Comparison of ENCODE assay signal across 22 cellular contexts in the genomic region with DNA sequence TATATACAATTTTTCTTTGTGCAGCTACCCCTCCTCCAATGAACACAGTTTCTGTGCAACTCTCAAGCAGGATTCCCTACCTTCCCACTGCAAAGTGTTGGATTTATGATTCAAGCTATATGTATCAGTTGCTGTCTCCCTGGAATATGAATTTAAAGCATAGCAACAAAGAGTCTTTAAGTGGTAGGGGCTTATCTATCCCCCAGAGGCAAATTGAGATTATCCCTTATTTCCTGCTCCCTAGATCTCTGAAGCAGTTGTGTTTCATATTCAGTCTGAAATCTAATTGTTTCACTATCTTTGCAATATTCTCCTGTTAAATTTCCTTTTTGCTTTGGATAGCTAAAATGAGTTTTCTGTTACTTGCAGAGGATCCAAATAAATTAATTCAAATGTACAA.
A peak's percentile ranks its signal among the peaks of the same experiment; 100 is the strongest.
DNase-seq lines count a peak whose midpoint lies in the region; ATAC-seq, FAIRE-seq and TF ChIP-seq lines count a peak whose summit lies in the region.
"Had no signal": no experiment of that assay in that cellular context is flagged by ENCODE, and none has a peak within 500 bp of the region (broad histone marks: within the 10 kb centered on the region; RNA-seq: fewer than 3 reads in every experiment).

No MANE protein-coding gene starts in this region.

- peak overlapping the region; percentile 67 for H3K4me3 ChIP-seq in SK-N-MC
- no peak overlapping the region for H3K4me3 ChIP-seq in kidney (ENCODE audit: low read length in 2 of 2)
- H3K4me3 ChIP-seq: A549, BLaER1 had no signal

- H3K27ac ChIP-seq in SK-N-MC = peak overlapping the region; percentile 81
- no peak overlapping the region for H3K27ac ChIP-seq in kidney (ENCODE audit: low read depth in 2 of 2, low read length in 2 of 2)
- H3K27ac ChIP-seq: 22Rv1, A549, BLaER1 had no signal

- DNase-seq in NCI-H82 (lab: John Stamatoyannopoulos, UW) = peak; percentile 18
- DNase-seq in NCI-H82 treated with DMSO at 0.1 percent for 48 hours (lab: John Stamatoyannopoulos, UW; ENCODE audit: unreplicated experiment) = no peak
- peak; percentile 42 for DNase-seq in D341Med (ENCODE audit: low spot score)
- DNase-seq in SK-N-MC (ENCODE audit: low read depth, low spot score) = peak; percentile 90
- DNase-seq in kidney = no peak
- DNase-seq in iPS-NIHi11 (ENCODE audit: low spot score) = no peak
- DNase-seq: ACHN; BE2C; C1 segment of cervical spinal cord; Caco-2; Calu3; CD4-positive, alpha-beta memory T cell; CD4-positive, CD25-positive, alpha-beta regulatory T cell; CD8-positive, alpha-beta memory T cell; DMS79 treated with DMSO at 0.1 percent for 48 hours; GF-D8 had no signal

- peak overlapping the region; percentile 13 for H3K9ac ChIP-seq in SK-N-MC (ENCODE audit: insufficient read length)
- no peak overlapping the region for H3K9ac ChIP-seq in kidney (ENCODE audit: low read length in 2 of 2)
- H3K9ac ChIP-seq: BLaER1 had no signal

- FAIRE-seq in kidney (lab: Jason Lieb, UNC) = no peak
- FAIRE-seq: A549, G401.6, GM12891 had no signal

- intact Hi-C loops in kidney (cut with DNase I) = no loop called here

- H3K9me3 ChIP-seq in SK-N-MC (ENCODE audit: low read depth, low read length) (no peaks in the 10 kb centered on the region), kidney (ENCODE audit: control insufficient read depth in 1 of 2, low read length in 2 of 2) (no peaks in the 10 kb centered on the region)
- H3K9me3 ChIP-seq: A549, BE2C, BLaER1, Caco-2 had no signal

- no peak for ATAC-seq in GM19452 (IDR thresholded peaks at IDR 0.05; ENCODE audit: unreplicated experiment)
- ATAC-seq: A549 had no signal

- TF ChIP-seq CTCF in kidney (IDR thresholded peaks at IDR 0.05; ENCODE audit: borderline replicate concordance, extremely low read depth, insufficient read depth) = no peak

- no peaks in the 10 kb centered on the region for H3K36me3 ChIP-seq in SK-N-MC (ENCODE audit: insufficient read depth, low read length)
- H3K36me3 ChIP-seq in kidney (ENCODE audit: control insufficient read depth in 1 of 2, insufficient read depth in 2 of 2, low read length in 2 of 2) = no peaks in the 10 kb centered on the region
- H3K36me3 ChIP-seq: BE2C, BLaER1 had no signal

- H3K4me1 ChIP-seq in kidney (ENCODE audit: control insufficient read depth in 1 of 2, insufficient read depth in 1 of 2, low read depth in 1 of 2, low read length in 2 of 2) = no peaks in the 10 kb centered on the region
- H3K4me1 ChIP-seq: A549, BE2C, BLaER1, Caco-2 had no signal

Comparison
In these comparisons a context has a peak if more than half of its experiments do, and no peak if none do; other contexts are left out.
1. DNase-seq: peak in NCI-H82 (single experiment), D341Med (single experiment) and SK-N-MC (single experiment); none in NCI-H82 treated with DMSO at 0.1 percent for 48 hours (single experiment), kidney (single experiment) and iPS-NIHi11 (single experiment).